Comparison of ENCODE assay signal across 25 cellular contexts in the genomic region with DNA sequence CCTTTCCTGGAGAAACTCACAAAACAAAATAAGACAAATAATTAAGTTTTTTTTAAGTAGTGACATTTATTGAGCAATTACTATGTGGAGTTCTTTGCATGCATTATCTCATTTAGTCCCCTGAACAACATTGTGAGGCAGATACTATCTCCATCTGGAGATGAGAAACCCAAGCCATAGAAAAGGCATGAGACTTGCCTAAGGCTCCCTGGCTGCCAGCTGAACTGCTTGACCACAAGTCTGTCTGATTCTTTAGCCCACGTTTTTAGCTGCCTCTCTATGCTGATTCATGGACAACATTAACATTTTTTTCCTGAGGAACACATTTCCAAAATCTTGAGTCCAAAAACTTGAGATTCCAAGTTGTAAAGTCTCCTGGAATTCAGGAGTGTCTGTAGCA.
"Had no signal": no experiment of that assay in that cellular context is flagged by ENCODE, and none has a peak within 500 bp of the region (broad histone marks: within the 10 kb centered on the region; RNA-seq: fewer than 3 reads in every experiment).

No MANE protein-coding gene starts in this region.

- H3K27me3 ChIP-seq: adrenal gland, ascending aorta, brain microvascular endothelial cell, ovary, right lobe of liver, thyroid gland, upper lobe of right lung had no signal

- DNase-seq: activated CD4-positive, alpha-beta T cell treated with anti-CD3 and anti-CD28 coated beads for 36 hours; activated CD4-positive, CD25-positive, alpha-beta regulatory T cell; activated CD8-positive, alpha-beta T cell treated with anti-CD3 and anti-CD28 coated beads, Interleukin-2, amount 10 ng/mL, durations not matched to agents 7 days and 5 days; activated effector memory CD4-positive, alpha-beta T cell treated with Interleukin-2 at 50 U/mL for 16 hours; activated naive CD4-positive, alpha-beta T cell treated with Interleukin-2 at 50 U/mL for 16 hours; activated naive CD8-positive, alpha-beta T cell treated with anti-CD3 and anti-CD28 coated beads for 36 hours; adrenal gland; brain microvascular endothelial cell; cortex of kidney; effector memory CD8-positive, alpha-beta T cell; left ventricle myocardium inferior; ovary; right lobe of liver; stimulated activated CD4-positive, alpha-beta T cell treated with anti-CD3 and anti-CD28 coated beads, Interleukin-12 subunit alpha, Interleukin-12 subunit beta, amount 100 ng/mL, for 4 hours; stimulated activated CD4-positive, alpha-beta T cell treated with anti-CD3 and anti-CD28 coated beads, Interleukin-4, amount 100 ng/mL, for 24 hours; substantia nigra; T-helper 1 cell; thyroid gland; upper lobe of right lung had no signal

- H3K4me3 ChIP-seq: adrenal gland, ascending aorta, left ventricle myocardium inferior, lung, ovary, right lobe of liver, skin epidermis, thyroid gland, upper lobe of right lung had no signal

- H3K36me3 ChIP-seq: adrenal gland, brain microvascular endothelial cell, ovary, right lobe of liver, thyroid gland, upper lobe of right lung had no signal

- H3K4me1 ChIP-seq: adrenal gland, ascending aorta, left ventricle myocardium inferior, right lobe of liver, thyroid gland, upper lobe of right lung had no signal

- ATAC-seq: activated CD4-positive, alpha-beta T cell treated with anti-CD3 and anti-CD28 coated beads for 36 hours; activated CD8-positive, alpha-beta T cell treated with anti-CD3 and anti-CD28 coated beads, Interleukin-2, amount 10 ng/mL, durations not matched to agents 7 days and 5 days; effector memory CD8-positive, alpha-beta T cell; right lobe of liver; stimulated activated effector memory CD8-positive, alpha-beta T cell treated with anti-CD3 and anti-CD28 coated beads, Interleukin-12 subunit alpha, Interleukin-12 subunit beta, amount 100 ng/mL, for 72 hours; upper lobe of right lung had no signal

- FAIRE-seq: frontal cortex, islet of Langerhans had no signal

- H3K9me3 ChIP-seq: adrenal gland, ovary, right lobe of liver, thyroid gland, upper lobe of right lung had no signal

- H3K27ac ChIP-seq: adrenal gland, ascending aorta, brain microvascular endothelial cell, left ventricle myocardium inferior, ovary, right lobe of liver, skin epidermis, thyroid gland, upper lobe of right lung had no signal
